In the genomic region with DNA sequence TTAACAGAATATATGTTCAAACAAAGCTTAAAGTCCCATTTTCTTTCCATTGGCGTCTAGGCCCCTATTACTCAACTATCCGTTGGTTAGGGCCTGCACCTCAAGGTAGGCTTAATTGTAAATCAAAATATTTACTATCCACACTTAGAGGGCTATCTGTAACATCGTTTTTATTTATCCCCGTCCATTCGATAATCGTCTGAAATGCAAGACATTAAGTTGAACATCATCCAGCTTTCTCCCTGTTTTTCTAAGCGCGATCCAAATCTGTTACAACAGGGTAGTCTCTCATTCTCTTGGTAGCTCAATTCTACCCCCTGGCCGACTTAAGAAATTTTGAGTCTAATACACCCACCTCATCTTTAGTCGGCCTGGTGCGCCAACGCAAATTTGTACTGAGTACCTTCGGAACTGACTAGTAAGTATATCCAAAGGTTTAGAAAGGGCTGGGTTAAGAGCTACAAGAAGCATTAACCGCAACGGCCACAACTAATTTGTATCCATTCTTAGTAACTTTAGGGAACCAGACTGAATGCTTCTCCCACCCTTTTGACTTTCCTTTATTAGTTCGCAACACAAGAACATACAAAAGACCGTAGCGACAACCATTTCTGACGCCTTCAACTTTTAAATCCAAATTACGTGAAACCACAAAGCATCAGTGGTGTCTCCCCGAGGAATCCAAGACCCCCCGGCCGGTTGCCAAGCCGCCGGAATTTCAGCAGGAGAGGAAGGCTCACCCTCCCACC, we compare ENCODE assay signal across 8 cellular contexts. TPM values are rescaled to one million over a fixed set of nuclear protein-coding genes. Genes with fewer than 3 reads are reported as not detected.
DNase-seq lines count a peak whose midpoint lies in the region; ATAC-seq, FAIRE-seq and TF ChIP-seq lines count a peak whose summit lies in the region.

No MANE protein-coding gene starts in this region.

- peak overlapping the region; percentile 96 for H3K14ac ChIP-seq in H9 (ENCODE audit: insufficient read depth, low read length)

- no peak overlapping the region for H2AK5ac ChIP-seq in H9 (ENCODE audit: insufficient read length, low read length)

- peak overlapping the region; percentile 40; the same call in 1 of the 2 replicates for H3K4ac ChIP-seq in H9 (ENCODE audit: low read depth, low read length)

- H3K9ac ChIP-seq in H9 (ENCODE audit: extremely low read depth, insufficient read length, low read length) = peak overlapping the region; percentile 96
- peak overlapping the region; percentile 99 for H3K9ac ChIP-seq in astrocyte (ENCODE audit: low read length)

- H4K20me1 ChIP-seq in H9 (ENCODE audit: control insufficient read depth, insufficient read depth, insufficient read length) = no peaks in the 10 kb centered on the region
- H4K20me1 ChIP-seq in astrocyte (ENCODE audit: insufficient read depth, low read length) = no peaks in the 10 kb centered on the region

- DNase-seq in AG08395 (ENCODE audit: low spot score) (peak; percentile 30), H9 (no peak), RWPE1 (ENCODE audit: low spot score) (peak; percentile 9), astrocyte (ENCODE audit: low read depth) (peak; percentile 62), hepatic stellate cell (ENCODE audit: low spot score) (peak; percentile 26), sigmoid colon (no peak), GOT3 (lab: John Stamatoyannopoulos, UW) (no peak)

- peak overlapping the region; percentile 10 for H2BK12ac ChIP-seq in H9 (ENCODE audit: insufficient read length, low read depth, low read length)

- FAIRE-seq in astrocyte (lab: Jason Lieb, UNC) = no peak

- no peaks in the 10 kb centered on the region for H3K23me2 ChIP-seq in H9 (ENCODE audit: insufficient read length, low read depth, low read length, poor library complexity, severe bottlenecking)

- H3K79me1 ChIP-seq in H9 (ENCODE audit: insufficient read depth, low read depth, low read length, poor library complexity, severe bottlenecking) = no peaks in the 10 kb centered on the region

- H2AFZ ChIP-seq in H9 (ENCODE audit: low read length) = no peak overlapping the region
- H2AFZ ChIP-seq in astrocyte (ENCODE audit: low read depth, low read length) = no peak overlapping the region

- peak overlapping the region; percentile 90 for H2BK5ac ChIP-seq in H9 (ENCODE audit: insufficient read length, low read length)

- H3K4me1 Mint-ChIP-seq in H9 (peaks cover 13 to 14% of the 10 kb centered on the region in 2 experiments), astrocyte (ENCODE audit: low read depth, unreplicated experiment) (peaks cover 15% of the 10 kb centered on the region)

- H2BK20ac ChIP-seq in H9 (ENCODE audit: low read depth, low read length, poor library complexity, severe bottlenecking) = no peak overlapping the region

- H3K9me3 Mint-ChIP-seq in H9 = no peaks in the 10 kb centered on the region; a peak in 1 of 5 replicates
- H3K9me3 Mint-ChIP-seq in astrocyte (ENCODE audit: unreplicated experiment) = no peaks in the 10 kb centered on the region

- intact Hi-C loops in sigmoid colon (cut with DNase I) = loop anchor here (1.0 to 5.0 kb wide), 5 partner anchors 97 to 197 kb away; partner anchors contain the start of gene TMEM41B

- POLR2A ChIA-PET in RWPE1 (lab: Yijun Ruan, JAX; ENCODE audit: low non-redundant PET) = interaction anchor here (0.6 to 1.1 kb wide), 3 partner anchors 12 to 114 kb away, joined by 3 to 7 read pairs (median 5); partner anchors contain the start of gene WEE1

- H2BK15ac ChIP-seq in H9 (ENCODE audit: low read depth, low read length) = no peak overlapping the region

- H3T11ph ChIP-seq in H9 (ENCODE audit: low read length) = peak overlapping the region; percentile 57

- no peaks in the 10 kb centered on the region for H3K27me3 Mint-ChIP-seq in H9 (ENCODE audit: low read depth)
- no peaks in the 10 kb centered on the region for H3K27me3 Mint-ChIP-seq in astrocyte (ENCODE audit: low read depth, unreplicated experiment)

- H3K4me3 ChIP-seq in astrocyte (ENCODE audit: insufficient read depth, low read depth, low read length) (peak overlapping the region; percentile 93), sigmoid colon (peak overlapping the region; percentile 68 to 95 (median 82))

- CTCF ChIA-PET in RWPE1 (lab: Yijun Ruan, JAX) = interaction anchor here (0.5 to 1.0 kb wide), 5 partner anchors 47 to 521 kb away, joined by 3 to 4 read pairs (median 3); no protein-coding TSS in a partner anchor

- peak overlapping the region; percentile 95 to 96 for H3K4me3 Mint-ChIP-seq in H9
- peak overlapping the region; percentile 95 for H3K4me3 Mint-ChIP-seq in astrocyte (ENCODE audit: unreplicated experiment)

- no peaks in the 10 kb centered on the region for H3K36me3 ChIP-seq in astrocyte (ENCODE audit: insufficient read depth, low read length)
- no peaks in the 10 kb centered on the region for H3K36me3 ChIP-seq in sigmoid colon

- peak overlapping the region; percentile 97 for H3K27ac ChIP-seq in H9 (ENCODE audit: insufficient read length, low read depth, low read length)
- H3K27ac ChIP-seq in RWPE1 = peak overlapping the region; percentile 100
- peak overlapping the region; percentile 100 for H3K27ac ChIP-seq in astrocyte (ENCODE audit: low read depth, low read length)
- peak overlapping the region; percentile 95 to 100 (median 100) for H3K27ac ChIP-seq in sigmoid colon

- no peaks in the 10 kb centered on the region for H3K4me1 ChIP-seq in H9 (ENCODE audit: insufficient read depth, low read length)
- H3K4me1 ChIP-seq in astrocyte (ENCODE audit: insufficient read depth, low read length) = no peaks in the 10 kb centered on the region
- H3K4me1 ChIP-seq in sigmoid colon = peaks cover 0 to 27% (median 20%) of the 10 kb centered on the region in 4 donors

- peak overlapping the region; percentile 97 for H4K5ac ChIP-seq in H9 (ENCODE audit: insufficient read length, low read depth, low read length)

- H4K8ac ChIP-seq in H9 (replicated peaks; ENCODE audit: insufficient read length, low read depth, low read length) = no peak overlapping the region

- H3K23ac ChIP-seq in H9 (ENCODE audit: insufficient read length, low read depth, low read length) = peak overlapping the region; percentile 70

- no peak for ATAC-seq in HG02973 (IDR thresholded peaks at IDR 0.05; ENCODE audit: unreplicated experiment)

- peaks cover 4 to 5% (median 4%) of the 10 kb centered on the region in 3 experiments; a peak in 6 of 7 replicates for H3K36me3 Mint-ChIP-seq in H9 (ENCODE audit: insufficient read depth in 1 of 3, low read depth in 3 of 3)
- no peaks in the 10 kb centered on the region for H3K36me3 Mint-ChIP-seq in astrocyte (ENCODE audit: low read depth, unreplicated experiment)

- peak overlapping the region; percentile 99 to 100 (median 100) for H3K27ac Mint-ChIP-seq in H9
- peak overlapping the region; percentile 99 for H3K27ac Mint-ChIP-seq in astrocyte (ENCODE audit: unreplicated experiment)

- H3K56ac ChIP-seq in H9 (ENCODE audit: insufficient read length, low read depth, low read length) = peak overlapping the region; percentile 97

- H3K79me2 ChIP-seq in H9 (ENCODE audit: insufficient read depth, low read length) (peaks cover 4% of the 10 kb centered on the region; the same call in 1 of the 2 replicates), astrocyte (ENCODE audit: insufficient read depth, low read length) (peaks cover 40% of the 10 kb centered on the region)

- H3K18ac ChIP-seq in H9 (ENCODE audit: insufficient read length, low read depth, low read length) = peak overlapping the region; percentile 97

- H3K4me2 ChIP-seq in H9 (ENCODE audit: insufficient read depth, insufficient read length, low read length) (peak overlapping the region; percentile 98), astrocyte (ENCODE audit: low read length) (peak overlapping the region; percentile 86)

- H4K91ac ChIP-seq in H9 (ENCODE audit: insufficient read length, low read depth, low read length) = peak overlapping the region; percentile 89

- H3K9me3 ChIP-seq in H9 (ENCODE audit: control insufficient read depth, low read depth, low read length) (no peaks in the 10 kb centered on the region), astrocyte (ENCODE audit: insufficient read depth, low read depth, low read length) (no peaks in the 10 kb centered on the region), sigmoid colon (no peaks in the 10 kb centered on the region)

- no CpG with 5 or more reads among the region's 25 CpGs for WGBS in H9 (ENCODE audit: extremely low coverage, insufficient read length, low lambda C conversion rate)
- WGBS in sigmoid colon, 2 donors = 3% methylated on average over 25 of the region's 25 CpGs

- peak overlapping the region; percentile 89 for H2BK120ac ChIP-seq in H9 (ENCODE audit: low read depth, low read length, poor library complexity, severe bottlenecking)

- TF ChIP-seq POLR2A in sigmoid colon (IDR thresholded peaks at IDR 0.05) = no peak

- TF ChIP-seq CTCF in H9 (conservative IDR thresholded peaks at IDR 0.05) = no peak
- no peak for TF ChIP-seq CTCF in RWPE1 (conservative IDR thresholded peaks at IDR 0.05; ENCODE audit: low read depth)
- no peak for TF ChIP-seq CTCF in astrocyte (IDR thresholded peaks at IDR 0.05; ENCODE audit: insufficient read depth, low read depth, low read length)
- TF ChIP-seq CTCF in sigmoid colon (IDR thresholded peaks at IDR 0.05) = no peak

- TF ChIP-seq EP300 in sigmoid colon (IDR thresholded peaks at IDR 0.05) = no peak

- no peaks in the 10 kb centered on the region for H3K27me3 ChIP-seq in H9 (ENCODE audit: insufficient read depth, low read length)
- no peaks in the 10 kb centered on the region for H3K27me3 ChIP-seq in astrocyte (ENCODE audit: insufficient read depth, low read length)
- no peaks in the 10 kb centered on the region for H3K27me3 ChIP-seq in sigmoid colon

RNA-seq across cellular contexts. Expression of gene ZNF143, which starts 1.1 kb away (rescaled TPM):
- 23.2 and 29.2 TPM in 2 replicates for total RNA-seq in H9 (2021)
- total RNA-seq in astrocyte = 20.9 and 28.3 TPM in 2 replicates
- 10 to 100 TPM; 20.2 to 48.4 (median 32.4) TPM for total RNA-seq in sigmoid colon
- polyA plus RNA-seq in sigmoid colon = 10 to 100 TPM; 13.2 to 17.7 (median 14.8) TPM

Comparison
In these comparisons a context has a peak if more than half of its experiments do, and no peak if none do; other contexts are left out.
1. DNase-seq: peak in AG08395 (single experiment), RWPE1 (single experiment), astrocyte (single experiment) and hepatic stellate cell (single experiment); none in H9 (single experiment), sigmoid colon (single experiment) and GOT3 (single experiment).
2. Peak in every context shown above with its lines, with median percentiles within 50 percentile points of each other: H3K27ac ChIP-seq.